ENCODE assay signal across 13 cellular contexts in genomic region chr14:99118946-99119345, GRCh38.
"Had no signal": no experiment of that assay in that cellular context is flagged by ENCODE, and none has a peak within 500 bp of the region (broad histone marks: within the 10 kb centered on the region; RNA-seq: fewer than 3 reads in every experiment).

No MANE protein-coding gene starts in this region.

- H3K36me3 Mint-ChIP-seq: brain; natural killer cell treated with Interleukin-12 subunit alpha and Interleukin-12 subunit beta and Interleukin-15 and Interleukin-18, amount 100 ng/mL, for 72 hours had no signal

- DNase-seq: activated CD4-positive, alpha-beta T cell treated with anti-CD3 and anti-CD28 coated beads, Interleukin-2, amount 50 U/mL, for 1 hour; activated naive CD4-positive, alpha-beta T cell treated with anti-CD3 and anti-CD28 coated beads for 36 hours; activated T-cell treated with anti-CD3 and anti-CD28 coated beads, Interleukin-2, amount 50 U/mL, for 72 hours; amniotic stem cell; left cardiac atrium; mucosa of descending colon; SK-N-SH; stimulated activated CD8-positive, alpha-beta memory T cell treated with anti-CD3 and anti-CD28 coated beads, Interleukin-4, amount 100 ng/mL, for 48 hours had no signal

- H3K9me3 ChIP-seq: mucosa of descending colon, SK-N-SH had no signal

- H3K9ac ChIP-seq: SK-N-SH had no signal

- H3K4me3 Mint-ChIP-seq: central memory CD8-positive, alpha-beta T cell; T-helper 1 cell treated with Interleukin-12 subunit alpha and Interleukin-12 subunit beta and Interleukin-4 antibody, amounts not matched to agents 30 μg/mL and 1 μg/mL, for 36 hours had no signal

- H3K4me2 ChIP-seq: SK-N-SH had no signal

- H3K4me3 ChIP-seq: mucosa of descending colon had no signal

- H3K4me1 Mint-ChIP-seq: central memory CD8-positive, alpha-beta T cell had no signal

- H3K27ac Mint-ChIP-seq: activated naive CD4-positive, alpha-beta T cell treated with anti-CD3 and anti-CD28 coated beads for 36 hours; activated T-cell treated with anti-CD3 and anti-CD28 coated beads, Interleukin-2, amount 50 U/mL, for 72 hours; natural killer cell treated with Interleukin-12 subunit alpha and Interleukin-12 subunit beta and Interleukin-15 and Interleukin-18, amount 100 ng/mL, for 72 hours; T-helper 1 cell treated with Interleukin-12 subunit alpha and Interleukin-12 subunit beta and Interleukin-4 antibody, amounts not matched to agents 30 μg/mL and 1 μg/mL, for 36 hours had no signal

- H3K27me3 Mint-ChIP-seq: brain; central memory CD8-positive, alpha-beta T cell had no signal

- H3K9me3 Mint-ChIP-seq: central memory CD8-positive, alpha-beta T cell; natural killer cell treated with Interleukin-12 subunit alpha and Interleukin-12 subunit beta and Interleukin-15 and Interleukin-18, amount 100 ng/mL, for 72 hours; stimulated activated naive CD8-positive, alpha-beta T cell treated with anti-CD3 and anti-CD28 coated beads, Interleukin-15, Interleukin-2, amounts not matched to agents 100 ng/mL and 50 ng/mL, for 24 hours had no signal
